8 cellular contexts compared by ENCODE assay signal in the genomic region with DNA sequence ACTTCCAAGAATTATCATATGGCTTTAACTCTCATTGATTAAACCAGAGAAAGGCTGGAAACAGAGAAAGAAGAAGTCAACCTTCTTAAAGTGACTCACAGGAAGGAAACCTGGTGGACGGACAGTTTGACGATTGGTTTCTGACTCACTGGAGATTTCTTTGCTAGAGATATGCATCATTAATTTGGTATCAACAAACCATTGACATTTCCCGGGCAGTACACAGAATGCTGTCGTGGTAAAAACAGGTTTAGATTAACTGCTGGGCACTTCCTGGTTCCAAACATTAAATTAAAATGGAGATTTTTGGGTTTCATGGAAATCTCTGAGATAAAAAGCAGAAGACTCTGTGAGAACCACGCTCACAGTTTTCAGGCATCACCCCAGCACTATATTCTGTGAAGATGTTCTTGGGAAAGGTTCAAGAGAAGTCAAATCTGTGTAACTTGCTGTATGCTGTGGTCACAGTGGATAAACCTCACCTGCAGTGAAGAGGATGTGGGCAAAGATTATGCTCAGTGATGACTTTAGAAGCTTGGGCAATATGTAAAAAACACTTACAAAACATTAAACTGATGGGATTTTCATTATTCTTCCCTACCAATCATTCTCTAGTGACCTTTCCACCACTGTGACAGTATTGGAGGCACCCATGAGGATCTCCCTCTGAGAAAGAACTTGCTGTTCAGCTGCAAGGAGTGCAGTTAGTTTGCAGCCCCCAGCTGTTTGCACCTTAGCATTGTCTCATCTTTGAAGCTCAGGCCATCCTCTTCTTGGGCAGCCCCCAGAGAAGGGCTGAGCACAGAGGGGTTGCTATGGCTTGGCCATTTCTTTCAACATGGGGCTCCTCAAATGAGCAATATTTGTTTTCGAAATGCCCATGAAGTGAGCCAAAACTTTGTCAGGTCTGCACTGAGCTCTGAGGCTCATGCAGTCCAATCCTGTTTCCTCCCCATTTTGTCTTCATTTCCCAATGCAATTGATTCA.
DNase-seq lines count a peak whose midpoint lies in the region; ATAC-seq lines count a peak whose summit lies in the region.

No MANE protein-coding gene starts in this region.

- peaks cover 20% of the 10 kb centered on the region for H3K4me1 ChIP-seq in Karpas-422 (ENCODE audit: low read length)

- H3K9me2 ChIP-seq in Karpas-422 (replicated peaks; ENCODE audit: insufficient read depth, low read length) = no peaks in the 10 kb centered on the region

- no peak overlapping the region for H3K4me3 ChIP-seq in Karpas-422 (ENCODE audit: low read length)

- no peaks in the 10 kb centered on the region for H4K20me1 ChIP-seq in Karpas-422 (ENCODE audit: insufficient read depth, low read depth, low read length)

- H3K36me3 Mint-ChIP-seq in memory B cell = no peaks in the 10 kb centered on the region

- H3K79me2 ChIP-seq in Karpas-422 (ENCODE audit: low read length) = no peaks in the 10 kb centered on the region

- H3K4me3 Mint-ChIP-seq in memory B cell = peak overlapping the region; percentile 74

- peak overlapping the region; percentile 99 for H3K27ac Mint-ChIP-seq in memory B cell

- H2AFZ ChIP-seq in Karpas-422 (ENCODE audit: low read length) = 0 out of 2 replicates have a peak overlapping the region, but pooled peaks have one; percentile 11

- H3K27me3 ChIP-seq in Karpas-422 (ENCODE audit: low read length) = no peaks in the 10 kb centered on the region

- no peaks in the 10 kb centered on the region for H3K36me3 ChIP-seq in Karpas-422 (ENCODE audit: insufficient read depth, low read length)

- peaks cover 53% of the 10 kb centered on the region for H3K4me1 Mint-ChIP-seq in memory B cell

- H3K9me3 ChIP-seq in Karpas-422 (ENCODE audit: low read length) = no peaks in the 10 kb centered on the region

- no peaks in the 10 kb centered on the region for H3K9me3 Mint-ChIP-seq in memory B cell

- ATAC-seq in GM21717 (IDR thresholded peaks at IDR 0.05; ENCODE audit: unreplicated experiment) (peak; percentile 44), memory B cell (ENCODE audit: low read depth) (peak; percentile 66)

- H3K4me2 ChIP-seq in Karpas-422 (ENCODE audit: low read depth, low read length, poor library complexity, severe bottlenecking) = no peak overlapping the region

- H3K27me3 Mint-ChIP-seq in memory B cell = no peaks in the 10 kb centered on the region

- DNase-seq in EL (peak; percentile 87), Karpas-422 (no peak), memory B cell (ENCODE audit: low spot score in 2 of 2) (peak; percentile 48 to 60), NCI-H187 treated with DMSO at 0.1 percent for 48 hours (lab: John Stamatoyannopoulos, UW) (no peak), RPMI8226 (no peak), NCI-H1417 (lab: John Stamatoyannopoulos, UW) (no peak)
- DNase-seq in activated T-cell treated with anti-CD3 and anti-CD28 coated beads, Interleukin-2, amount 50 U/mL, for 1 hour = peak; percentile 40

- no peak overlapping the region for H3K27ac ChIP-seq in Karpas-422 (ENCODE audit: low read length)

- H3K9ac ChIP-seq in Karpas-422 (ENCODE audit: low read length) = no peak overlapping the region

Comparison
In these comparisons a context has a peak if more than half of its experiments do, and no peak if none do; other contexts are left out.
1. DNase-seq: peak in EL (single experiment), activated T-cell treated with anti-CD3 and anti-CD28 coated beads, Interleukin-2, amount 50 U/mL, for 1 hour (single experiment) and memory B cell (2 of 2); none in Karpas-422 (single experiment), NCI-H187 treated with DMSO at 0.1 percent for 48 hours (single experiment), RPMI8226 (single experiment) and NCI-H1417 (0 of 3).